8 cellular contexts compared by ENCODE assay signal in genomic region chr10:70925377-70926214, GRCh38. TPM values are rescaled to one million over a fixed set of nuclear protein-coding genes. Genes with fewer than 3 reads are reported as not detected.
DNase-seq lines count a peak whose midpoint lies in the region; ATAC-seq and TF ChIP-seq lines count a peak whose summit lies in the region.

No MANE protein-coding gene starts in this region.

- no peaks in the 10 kb centered on the region for H3K9me2 ChIP-seq in neural cell (ENCODE audit: insufficient read depth, low read length)

- no peaks in the 10 kb centered on the region for H3K9me3 ChIP-seq in esophagus squamous epithelium
- no peaks in the 10 kb centered on the region for H3K9me3 ChIP-seq in neural cell (ENCODE audit: low read length)
- H3K9me3 ChIP-seq in thyroid gland = no peaks in the 10 kb centered on the region

- intact Hi-C loops in esophagus squamous epithelium (cut with DNase I) = loop anchor here (5.0 kb wide), 1 partner anchor 282 kb away; no protein-coding TSS in a partner anchor
- intact Hi-C loops in thyroid gland (cut with DNase I) = loop anchor here (5.0 kb wide), 1 partner anchor 357 kb away; no protein-coding TSS in a partner anchor

- peaks cover 0 to 38% (median 0%) of the 10 kb centered on the region in 4 donors for H3K27me3 ChIP-seq in esophagus squamous epithelium
- H3K27me3 ChIP-seq in neural cell (ENCODE audit: insufficient read depth, low read depth, low read length) = no peaks in the 10 kb centered on the region
- no peaks in the 10 kb centered on the region for H3K27me3 ChIP-seq in thyroid gland

- TF ChIP-seq RAD21 in neural cell (conservative IDR thresholded peaks at IDR 0.05) = peak; percentile 94

- DNase-seq in DMS 273 (lab: John Stamatoyannopoulos, UW; ENCODE audit: unreplicated experiment) (peak; percentile 66), DMS 273 treated with DMSO at 0.1 percent for 48 hours (lab: John Stamatoyannopoulos, UW) (no peak), NCI-H226 (peak; percentile 13), activated T-cell treated with anti-CD3 and anti-CD28 coated beads for 1 hour (ENCODE audit: low read depth) (peak; percentile 38), esophagus squamous epithelium (lab: John Stamatoyannopoulos, UW) (no peak), thyroid gland (peak; percentile 15 to 27)

- no peak for TF ChIP-seq EP300 in neural cell (conservative IDR thresholded peaks at IDR 0.05; ENCODE audit: poor library complexity, severe bottlenecking)

- no peak overlapping the region for H3K9ac ChIP-seq in neural cell (ENCODE audit: low read length)

- no peaks in the 10 kb centered on the region for H3F3A ChIP-seq in neural cell (ENCODE audit: insufficient read depth, low read length, poor library complexity, severe bottlenecking)

- H4K20me1 ChIP-seq in neural cell (ENCODE audit: insufficient read depth) = no peaks in the 10 kb centered on the region

- H3K36me3 ChIP-seq in esophagus squamous epithelium (no peaks in the 10 kb centered on the region), neural cell (ENCODE audit: insufficient read depth, low read length) (no peaks in the 10 kb centered on the region), thyroid gland (no peaks in the 10 kb centered on the region)

- ATAC-seq in GM19452 (IDR thresholded peaks at IDR 0.05; ENCODE audit: unreplicated experiment) = no peak

- TF ChIP-seq CTCF in esophagus squamous epithelium (IDR thresholded peaks at IDR 0.05) = peak; percentile 54 to 97 (median 90)
- TF ChIP-seq CTCF in neural cell (IDR thresholded peaks at IDR 0.05; ENCODE audit: poor library complexity, severe bottlenecking) = peak; percentile 94
- peak; percentile 65 to 96 (median 77) for TF ChIP-seq CTCF in thyroid gland (IDR thresholded peaks at IDR 0.05)

- H3K27ac ChIP-seq in esophagus squamous epithelium (no peak overlapping the region), neural cell (ENCODE audit: low read length) (no peak overlapping the region), thyroid gland (no peak overlapping the region)

- 31 to 53% methylated on average over 6 to 15 of the region's 22 CpGs for WGBS in esophagus squamous epithelium, 2 donors
- WGBS in thyroid gland, 2 donors = 26 to 32% methylated on average over 18 to 22 of the region's 22 CpGs

- no peak overlapping the region for H3K4me2 ChIP-seq in neural cell (ENCODE audit: low read length)

- TF ChIP-seq POLR2A in esophagus squamous epithelium (IDR thresholded peaks at IDR 0.05) (no peak), thyroid gland (IDR thresholded peaks at IDR 0.05) (no peak)

- H3K4me3 ChIP-seq in esophagus squamous epithelium (no peak overlapping the region), neural cell (ENCODE audit: low read length) (no peak overlapping the region), thyroid gland (replicated peaks in 1 of 3) (no peak overlapping the region)

- H2AFZ ChIP-seq in neural cell (ENCODE audit: low read depth, low read length) = no peak overlapping the region

- no peaks in the 10 kb centered on the region for H3K79me2 ChIP-seq in neural cell (replicated peaks; ENCODE audit: insufficient read depth, low read length)

- H3K4me1 ChIP-seq in esophagus squamous epithelium = peaks cover 0 to 35% (median 2%) of the 10 kb centered on the region in 3 donors
- no peaks in the 10 kb centered on the region for H3K4me1 ChIP-seq in thyroid gland

TF ChIP-seq in neural cell, 6 proteins besides CTCF, POLR2A, EP300 and RAD21:
- no peak for TF ChIP-seq MXI1 (conservative IDR thresholded peaks at IDR 0.05; ENCODE audit: poor library complexity, severe bottlenecking)
- TF ChIP-seq SMC3 (conservative IDR thresholded peaks at IDR 0.05; ENCODE audit: poor library complexity) = peak; percentile 96
TF ChIP-seq in neural cell: peak in this region for 1.

RNA-seq across cellular contexts. Expression of gene PCBD1, which starts 37.2 kb away (rescaled TPM):
- total RNA-seq in esophagus squamous epithelium (10 to 100 TPM; 26.2 to 56.3 (median 41.5) TPM), thyroid gland (100 to 1,000 TPM in 1 of 4 donors, 10 to 100 TPM in 3; 39.4 to 124 (median 86.8) TPM)
- 15.8 and 21.6 TPM in 2 replicates for polyA plus RNA-seq in neural cell
- 2.1 and 2.2 TPM in 2 replicates for polyA minus RNA-seq in neural cell

Comparison
In these comparisons a context has a peak if more than half of its experiments do, and no peak if none do; other contexts are left out.
1. DNase-seq: peak in DMS 273 (single experiment), NCI-H226 (single experiment), activated T-cell treated with anti-CD3 and anti-CD28 coated beads for 1 hour (single experiment) and thyroid gland (2 of 2); none in DMS 273 treated with DMSO at 0.1 percent for 48 hours (single experiment) and esophagus squamous epithelium (single experiment).
2. Peak in every context shown above with its lines, with median percentiles within 50 percentile points of each other: CTCF ChIP-seq.